ENCODE assay signal across 9 cellular contexts in genomic region chr2:232522014-232522854, GRCh38. TPM values are rescaled to one million over a fixed set of nuclear protein-coding genes. Genes with fewer than 3 reads are reported as not detected.
DNase-seq lines count a peak whose midpoint lies in the region; ATAC-seq and TF ChIP-seq lines count a peak whose summit lies in the region.
"Had no signal": no experiment of that assay in that cellular context is flagged by ENCODE, and none has a peak within 500 bp of the region (broad histone marks: within the 10 kb centered on the region; RNA-seq: fewer than 3 reads in every experiment).

No MANE protein-coding gene starts in this region.

- H3K9ac ChIP-seq in colonic mucosa (ENCODE audit: low read depth in 2 of 2, low read length in 2 of 2) = no peak overlapping the region

- H3K4me1 ChIP-seq in CD4-positive, CD25-positive, alpha-beta regulatory T cell (ENCODE audit: control insufficient read depth, insufficient read depth, low read length, poor library complexity, severe bottlenecking) = peaks cover 22% of the 10 kb centered on the region
- peaks cover 3% of the 10 kb centered on the region for H3K4me1 ChIP-seq in colonic mucosa

- TF ChIP-seq CTCF in HFFc6 (IDR thresholded peaks at IDR 0.05) (peak; percentile 97), colonic mucosa (IDR thresholded peaks at IDR 0.05) (peak; percentile 84), mesothelial cell of epicardium (IDR thresholded peaks at IDR 0.05; ENCODE audit: unreplicated experiment) (peak; percentile 99)

- no peaks in the 10 kb centered on the region for H3K9me3 ChIP-seq in CD4-positive, CD25-positive, alpha-beta regulatory T cell (ENCODE audit: control insufficient read depth in 2 of 2, low read length in 2 of 2)
- H3K9me3 ChIP-seq in colonic mucosa = no peaks in the 10 kb centered on the region

- no peaks in the 10 kb centered on the region for H3K9me3 Mint-ChIP-seq in CD4-positive, CD25-positive, alpha-beta regulatory T cell
- H3K9me3 Mint-ChIP-seq in HFFc6 (no peaks in the 10 kb centered on the region), mesothelial cell of epicardium (no peaks in the 10 kb centered on the region)

- H3K4me3 ChIP-seq in CD4-positive, CD25-positive, alpha-beta regulatory T cell (ENCODE audit: low read depth, low read length) = no peak overlapping the region
- H3K4me3 ChIP-seq in colonic mucosa = no peak overlapping the region

- H3K36me3 Mint-ChIP-seq in CD4-positive, CD25-positive, alpha-beta regulatory T cell = no peaks in the 10 kb centered on the region
- H3K36me3 Mint-ChIP-seq in HFFc6 (ENCODE audit: low read depth) (no peaks in the 10 kb centered on the region), mesothelial cell of epicardium (no peaks in the 10 kb centered on the region)

- intact Hi-C loops in colonic mucosa (cut with DNase I) = no loop called here

- DNase-seq in CD4-positive, CD25-positive, alpha-beta regulatory T cell = peak; percentile 47 to 62 (median 47)
- no peak for DNase-seq in HFFc6
- DNase-seq in activated CD4-positive, alpha-beta T cell treated with anti-CD3 and anti-CD28 coated beads for 24 hours (ENCODE audit: low read depth in 2 of 2) = peak; percentile 56 to 58
- peak; percentile 57 for DNase-seq in colonic mucosa
- peak; percentile 61 to 85 for DNase-seq in mesothelial cell of epicardium (ENCODE audit: low spot score in 2 of 2, unreplicated experiment in 2 of 2)
- DNase-seq in stimulated activated CD8-positive, alpha-beta memory T cell treated with anti-CD3 and anti-CD28 coated beads, Interleukin-4, amount 100 ng/mL, for 48 hours = peak; percentile 86
- DNase-seq in NCI-H187 treated with DMSO at 0.1 percent for 48 hours (lab: John Stamatoyannopoulos, UW) = no peak

- no peak overlapping the region for H3K27ac Mint-ChIP-seq in CD4-positive, CD25-positive, alpha-beta regulatory T cell
- H3K27ac Mint-ChIP-seq in HFFc6 (no peak overlapping the region), mesothelial cell of epicardium (no peak overlapping the region)

- peaks cover 3% of the 10 kb centered on the region for H3K27me3 ChIP-seq in CD4-positive, CD25-positive, alpha-beta regulatory T cell (ENCODE audit: control insufficient read depth, insufficient read depth, low read length)
- peaks cover 40% of the 10 kb centered on the region for H3K27me3 ChIP-seq in colonic mucosa

- peaks cover 44% of the 10 kb centered on the region for H3K27me3 Mint-ChIP-seq in CD4-positive, CD25-positive, alpha-beta regulatory T cell
- H3K27me3 Mint-ChIP-seq in HFFc6 (ENCODE audit: insufficient read depth) = peaks cover 30% of the 10 kb centered on the region
- peaks cover 74% of the 10 kb centered on the region for H3K27me3 Mint-ChIP-seq in mesothelial cell of epicardium (ENCODE audit: low read depth)

- peaks cover 0 to 11% (median under 1%) of the 10 kb centered on the region in 4 donors for H3K4me1 Mint-ChIP-seq in CD4-positive, CD25-positive, alpha-beta regulatory T cell
- H3K4me1 Mint-ChIP-seq in HFFc6 (ENCODE audit: low read depth) = no peaks in the 10 kb centered on the region
- peaks cover 8% of the 10 kb centered on the region for H3K4me1 Mint-ChIP-seq in mesothelial cell of epicardium

- H3K4me3 Mint-ChIP-seq in CD4-positive, CD25-positive, alpha-beta regulatory T cell = peak overlapping the region in 1 of 4 donors; percentile 67
- no peak overlapping the region for H3K4me3 Mint-ChIP-seq in HFFc6
- no peak overlapping the region for H3K4me3 Mint-ChIP-seq in mesothelial cell of epicardium

- H3K27ac ChIP-seq in CD4-positive, CD25-positive, alpha-beta regulatory T cell (ENCODE audit: insufficient read depth, low read length, poor library complexity, severe bottlenecking) = no peak overlapping the region
- no peak overlapping the region for H3K27ac ChIP-seq in colonic mucosa

- peak; percentile 53 to 55 for ATAC-seq in CD4-positive, CD25-positive, alpha-beta regulatory T cell (ENCODE audit: low read depth in 2 of 2)
- ATAC-seq in GM19455 (IDR thresholded peaks at IDR 0.05; ENCODE audit: unreplicated experiment) = no peak

- no peaks in the 10 kb centered on the region for H3K36me3 ChIP-seq in CD4-positive, CD25-positive, alpha-beta regulatory T cell (ENCODE audit: control insufficient read depth, insufficient read depth, low read length)
- H3K36me3 ChIP-seq in colonic mucosa = no peaks in the 10 kb centered on the region

RNA-seq across cellular contexts. Expression of gene PRSS56, which starts 2.0 kb away (rescaled TPM):
- not detected for total RNA-seq in CD4-positive, CD25-positive, alpha-beta regulatory T cell
- polyA plus RNA-seq in CD4-positive, CD25-positive, alpha-beta regulatory T cell = not detected
- not detected for total RNA-seq in HFFc6 (2021; fragmentation: NEBNext Ultra II Directional; extraction: Animal tissue kit (Norgen Biotek cat#: 25700))
- total RNA-seq in colonic mucosa (not detected), mesothelial cell of epicardium (0.09 TPM in 1 of 3 replicates, not detected in the others)

RNA-seq across cellular contexts. Expression of gene CHRND, which starts 3.7 kb away (rescaled TPM):
- not detected for total RNA-seq in CD4-positive, CD25-positive, alpha-beta regulatory T cell
- not detected for polyA plus RNA-seq in CD4-positive, CD25-positive, alpha-beta regulatory T cell
- total RNA-seq in HFFc6 (2021; fragmentation: NEBNext Ultra II Directional; extraction: Animal tissue kit (Norgen Biotek cat#: 25700)) = not detected
- not detected for total RNA-seq in colonic mucosa
- total RNA-seq in mesothelial cell of epicardium = not detected in 3 replicates
- total RNA-seq: temporal lobe had no signal

RNA-seq across cellular contexts. Expression of gene CHRNG, which starts 17.3 kb away (rescaled TPM):
- total RNA-seq in CD4-positive, CD25-positive, alpha-beta regulatory T cell = not detected
- polyA plus RNA-seq in CD4-positive, CD25-positive, alpha-beta regulatory T cell = under 1 TPM in 1 of 4 donors, not detected in 3; 0.07 TPM
- not detected for total RNA-seq in HFFc6 (2021; fragmentation: NEBNext Ultra II Directional; extraction: Animal tissue kit (Norgen Biotek cat#: 25700))
- total RNA-seq in colonic mucosa (not detected), mesothelial cell of epicardium (0.11 TPM in 1 of 3 replicates, not detected in the others)
- total RNA-seq: temporal lobe had no signal

RNA-seq across cellular contexts. Expression of gene TIGD1, which starts 28.1 kb away (rescaled TPM):
- 14.5 TPM for total RNA-seq in CD4-positive, CD25-positive, alpha-beta regulatory T cell
- polyA plus RNA-seq in CD4-positive, CD25-positive, alpha-beta regulatory T cell = 10 to 100 TPM; 11.2 to 15.1 (median 14.4) TPM
- total RNA-seq in HFFc6 (2021; fragmentation: NEBNext Ultra II Directional; extraction: Animal tissue kit (Norgen Biotek cat#: 25700)) = 1 to 10 TPM; 2.9 to 3.7 (median 3.1) TPM
- total RNA-seq in colonic mucosa (1 to 10 TPM; 3.0 to 4.4 TPM), mesothelial cell of epicardium (11.0 to 12.2 TPM (median 11.2 TPM) in 3 replicates)

RNA-seq across cellular contexts. Expression of gene EIF4E2, which starts 28.3 kb away (rescaled TPM):
- 60.0 TPM for total RNA-seq in CD4-positive, CD25-positive, alpha-beta regulatory T cell
- polyA plus RNA-seq in CD4-positive, CD25-positive, alpha-beta regulatory T cell = 100 to 1,000 TPM in 2 of 4 donors, 10 to 100 TPM in 2; 80.6 to 122 (median 98.0) TPM
- total RNA-seq in HFFc6 (2021; fragmentation: NEBNext Ultra II Directional; extraction: Animal tissue kit (Norgen Biotek cat#: 25700)) = 10 to 100 TPM; 79.7 to 89.7 (median 83.8) TPM
- total RNA-seq in colonic mucosa (100 to 1,000 TPM in 1 of 2 donors, 10 to 100 TPM in 1; 99.5 to 109 TPM), mesothelial cell of epicardium (72.2 to 78.3 TPM (median 72.5 TPM) in 3 replicates)

Comparison
In these comparisons a context has a peak if more than half of its experiments do, and no peak if none do; other contexts are left out.
1. DNase-seq: peak in CD4-positive, CD25-positive, alpha-beta regulatory T cell (3 of 3), activated CD4-positive, alpha-beta T cell treated with anti-CD3 and anti-CD28 coated beads for 24 hours (2 of 2), colonic mucosa (single experiment), mesothelial cell of epicardium (2 of 2) and stimulated activated CD8-positive, alpha-beta memory T cell treated with anti-CD3 and anti-CD28 coated beads, Interleukin-4, amount 100 ng/mL, for 48 hours (single experiment); none in HFFc6 (single experiment) and NCI-H187 treated with DMSO at 0.1 percent for 48 hours (single experiment).
2. Peak in every context shown above with its lines, with median percentiles within 50 percentile points of each other: CTCF ChIP-seq.